Comparison of ENCODE assay signal across 1 cellular context in the genomic region with DNA sequence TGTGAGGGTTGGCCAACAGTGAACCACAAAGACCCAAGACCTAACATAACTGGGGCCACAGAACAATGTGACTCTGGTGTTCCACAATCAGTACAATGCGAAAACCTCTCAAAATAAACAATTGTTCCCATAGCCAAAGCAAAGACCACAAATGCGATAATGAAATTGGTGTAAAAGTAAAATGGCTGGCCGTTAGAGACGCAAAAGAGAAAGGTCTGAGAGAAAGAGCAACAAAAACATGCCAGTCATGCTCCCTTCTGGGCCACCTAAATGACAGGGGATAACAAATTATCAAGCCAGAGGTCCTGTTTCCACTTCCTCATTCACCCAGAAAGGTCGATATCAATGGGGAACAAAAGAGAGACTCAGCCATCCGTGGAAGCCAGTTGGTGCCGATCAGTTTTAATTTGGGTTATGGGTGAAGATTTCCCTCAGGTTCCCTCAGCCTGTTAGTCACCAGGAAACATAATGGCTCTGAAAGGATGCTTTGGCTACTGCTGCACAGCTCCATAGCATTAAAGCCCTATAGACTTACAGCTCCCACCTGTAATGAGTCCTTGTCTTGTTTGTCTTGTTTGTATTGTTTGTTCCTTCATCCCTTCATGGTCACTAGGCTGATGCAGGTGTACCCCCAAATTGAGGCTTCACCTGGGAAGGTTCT.
TF ChIP-seq lines count a peak whose summit lies in the region.

No MANE protein-coding gene starts in this region.

TF ChIP-seq in WTC11, 78 proteins besides CTCF, POLR2A, EP300 and RAD21 (continued from another document):
- TF ChIP-seq, protein P1, sequence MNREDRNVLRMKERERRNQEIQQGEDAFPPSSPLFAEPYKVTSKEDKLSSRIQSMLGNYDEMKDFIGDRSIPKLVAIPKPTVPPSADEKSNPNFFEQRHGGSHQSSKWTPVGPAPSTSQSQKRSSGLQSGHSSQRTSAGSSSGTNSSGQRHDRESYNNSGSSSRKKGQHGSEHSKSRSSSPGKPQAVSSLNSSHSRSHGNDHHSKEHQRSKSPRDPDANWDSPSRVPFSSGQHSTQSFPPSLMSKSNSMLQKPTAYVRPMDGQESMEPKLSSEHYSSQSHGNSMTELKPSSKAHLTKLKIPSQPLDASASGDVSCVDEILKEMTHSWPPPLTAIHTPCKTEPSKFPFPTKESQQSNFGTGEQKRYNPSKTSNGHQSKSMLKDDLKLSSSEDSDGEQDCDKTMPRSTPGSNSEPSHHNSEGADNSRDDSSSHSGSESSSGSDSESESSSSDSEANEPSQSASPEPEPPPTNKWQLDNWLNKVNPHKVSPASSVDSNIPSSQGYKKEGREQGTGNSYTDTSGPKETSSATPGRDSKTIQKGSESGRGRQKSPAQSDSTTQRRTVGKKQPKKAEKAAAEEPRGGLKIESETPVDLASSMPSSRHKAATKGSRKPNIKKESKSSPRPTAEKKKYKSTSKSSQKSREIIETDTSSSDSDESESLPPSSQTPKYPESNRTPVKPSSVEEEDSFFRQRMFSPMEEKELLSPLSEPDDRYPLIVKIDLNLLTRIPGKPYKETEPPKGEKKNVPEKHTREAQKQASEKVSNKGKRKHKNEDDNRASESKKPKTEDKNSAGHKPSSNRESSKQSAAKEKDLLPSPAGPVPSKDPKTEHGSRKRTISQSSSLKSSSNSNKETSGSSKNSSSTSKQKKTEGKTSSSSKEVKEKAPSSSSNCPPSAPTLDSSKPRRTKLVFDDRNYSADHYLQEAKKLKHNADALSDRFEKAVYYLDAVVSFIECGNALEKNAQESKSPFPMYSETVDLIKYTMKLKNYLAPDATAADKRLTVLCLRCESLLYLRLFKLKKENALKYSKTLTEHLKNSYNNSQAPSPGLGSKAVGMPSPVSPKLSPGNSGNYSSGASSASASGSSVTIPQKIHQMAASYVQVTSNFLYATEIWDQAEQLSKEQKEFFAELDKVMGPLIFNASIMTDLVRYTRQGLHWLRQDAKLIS (CRISPR knock-in tag; IDR thresholded peaks at IDR 0.05; ENCODE audit: borderline replicate concordance) = no peak
- TF ChIP-seq ZNF396 (CRISPR knock-in tag; IDR thresholded peaks at IDR 0.05; ENCODE audit: borderline replicate concordance) = no peak
- no peak for TF ChIP-seq SP1 (CRISPR knock-in tag; conservative IDR thresholded peaks at IDR 0.05)
- TF ChIP-seq IRF2 (CRISPR knock-in tag; IDR thresholded peaks at IDR 0.05; ENCODE audit: borderline replicate concordance, low read depth) = no peak
- TF ChIP-seq ZNF263 (CRISPR knock-in tag; IDR thresholded peaks at IDR 0.05; ENCODE audit: low read depth) = no peak
- TF ChIP-seq STAT6 (CRISPR knock-in tag; conservative IDR thresholded peaks at IDR 0.05; ENCODE audit: low read depth) = no peak
- no peak for TF ChIP-seq ZNF671 (CRISPR knock-in tag; IDR thresholded peaks at IDR 0.05)
- no peak for TF ChIP-seq RORB (CRISPR knock-in tag; IDR thresholded peaks at IDR 0.05)
- TF ChIP-seq ZNF281 (CRISPR knock-in tag; IDR thresholded peaks at IDR 0.05) = no peak
- TF ChIP-seq NFATC4 (CRISPR knock-in tag; IDR thresholded peaks at IDR 0.05) = no peak
- no peak for TF ChIP-seq E2F4 (CRISPR knock-in tag; IDR thresholded peaks at IDR 0.05; ENCODE audit: borderline replicate concordance, low read depth)
